ENCODE assay signal across 22 cellular contexts in the genomic region with DNA sequence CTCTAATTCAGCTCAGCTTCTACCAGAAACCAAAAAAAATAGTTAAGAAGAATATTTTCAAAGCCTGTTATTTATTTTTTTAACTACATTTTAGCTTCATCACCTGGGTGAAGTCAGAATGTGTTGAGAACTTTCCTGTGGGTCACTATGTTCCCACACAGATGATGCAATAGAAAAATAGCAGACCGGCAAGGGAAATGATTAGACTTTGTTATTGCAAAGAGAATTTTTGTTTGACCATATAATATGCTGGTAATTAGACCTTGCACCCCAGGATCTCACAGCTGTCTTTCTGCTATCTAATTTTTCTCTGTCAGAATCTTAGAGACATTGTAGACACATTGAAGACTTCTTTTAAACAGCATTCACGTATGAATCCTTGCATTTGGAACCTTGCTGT.
"Had no signal": no experiment of that assay in that cellular context is flagged by ENCODE, and none has a peak within 500 bp of the region (broad histone marks: within the 10 kb centered on the region; RNA-seq: fewer than 3 reads in every experiment).

No MANE protein-coding gene starts in this region.

- H3K9me3 ChIP-seq: colonic mucosa, esophagus squamous epithelium, prostate gland, testis, tibial nerve, upper lobe of right lung, vagina had no signal

- H3K36me3 Mint-ChIP-seq: naive thymus-derived CD4-positive, alpha-beta T cell; stimulated activated effector memory CD8-positive, alpha-beta T cell treated with anti-CD3 and anti-CD28 coated beads, Interleukin-12 subunit alpha, Interleukin-12 subunit beta, amount 100 ng/mL, for 72 hours had no signal

- H3K9me3 Mint-ChIP-seq: nephron progenitor cell had no signal

- H3K36me3 ChIP-seq: colonic mucosa, esophagus squamous epithelium, prostate gland, sigmoid colon, tibial nerve, upper lobe of right lung, vagina had no signal

- H3K27ac Mint-ChIP-seq: naive thymus-derived CD4-positive, alpha-beta T cell; nephron progenitor cell; stimulated activated effector memory CD8-positive, alpha-beta T cell treated with anti-CD3 and anti-CD28 coated beads, Interleukin-12 subunit alpha, Interleukin-12 subunit beta, amount 100 ng/mL, for 72 hours; stimulated activated naive CD8-positive, alpha-beta T cell treated with anti-CD3 and anti-CD28 coated beads, Interleukin-15, amount 100 ng/mL, for 72 hours had no signal

- H3K4me3 ChIP-seq: colonic mucosa, esophagus squamous epithelium, prostate gland, sigmoid colon, testis, tibial nerve, upper lobe of right lung, vagina had no signal

- H3K27me3 ChIP-seq: colonic mucosa, esophagus squamous epithelium, foreskin keratinocyte, sigmoid colon, testis, tibial nerve, upper lobe of right lung, vagina had no signal

- H3K4me3 Mint-ChIP-seq: naive thymus-derived CD4-positive, alpha-beta T cell; nephron progenitor cell; stimulated activated effector memory CD8-positive, alpha-beta T cell treated with anti-CD3 and anti-CD28 coated beads, Interleukin-12 subunit alpha, Interleukin-12 subunit beta, amount 100 ng/mL, for 72 hours; stimulated activated naive CD8-positive, alpha-beta T cell treated with anti-CD3 and anti-CD28 coated beads, Interleukin-15, amount 100 ng/mL, for 72 hours had no signal

- H3K27ac ChIP-seq: colonic mucosa, esophagus squamous epithelium, foreskin keratinocyte, parathyroid adenoma, prostate gland, sigmoid colon, testis, tibial nerve, upper lobe of right lung, vagina had no signal

- H3K27me3 Mint-ChIP-seq: naive thymus-derived CD4-positive, alpha-beta T cell; stimulated activated naive CD8-positive, alpha-beta T cell treated with anti-CD3 and anti-CD28 coated beads, Interleukin-15, amount 100 ng/mL, for 72 hours had no signal

- H3K4me1 ChIP-seq: colonic mucosa, esophagus squamous epithelium, foreskin keratinocyte, parathyroid adenoma, prostate gland, sigmoid colon, testis, tibial nerve, upper lobe of right lung, vagina had no signal

- DNase-seq: colonic mucosa; dermis blood vessel endothelial cell; esophagus squamous epithelium; foreskin keratinocyte; head of caudate nucleus; hippocampal formation; kidney glomerular epithelial cell; mammary epithelial cell; naive thymus-derived CD4-positive, alpha-beta T cell; nephron progenitor cell; retina; sigmoid colon; stimulated activated CD4-positive, alpha-beta T cell treated with anti-CD3 and anti-CD28 coated beads, Interleukin-4, amount 100 ng/mL, for 1 hour; stimulated activated CD8-positive, alpha-beta memory T cell treated with anti-CD3 and anti-CD28 coated beads, Interleukin-4, amount 100 ng/mL, for 48 hours; stimulated activated naive CD8-positive, alpha-beta T cell treated with anti-CD3 and anti-CD28 coated beads, Interleukin-15, amount 100 ng/mL, for 72 hours; testis; upper lobe of right lung had no signal

- H3K4me1 Mint-ChIP-seq: naive thymus-derived CD4-positive, alpha-beta T cell; nephron progenitor cell; stimulated activated effector memory CD8-positive, alpha-beta T cell treated with anti-CD3 and anti-CD28 coated beads, Interleukin-12 subunit alpha, Interleukin-12 subunit beta, amount 100 ng/mL, for 72 hours; stimulated activated naive CD8-positive, alpha-beta T cell treated with anti-CD3 and anti-CD28 coated beads, Interleukin-15, amount 100 ng/mL, for 72 hours had no signal
